ENCODE assay signal across 8 cellular contexts in the genomic region with DNA sequence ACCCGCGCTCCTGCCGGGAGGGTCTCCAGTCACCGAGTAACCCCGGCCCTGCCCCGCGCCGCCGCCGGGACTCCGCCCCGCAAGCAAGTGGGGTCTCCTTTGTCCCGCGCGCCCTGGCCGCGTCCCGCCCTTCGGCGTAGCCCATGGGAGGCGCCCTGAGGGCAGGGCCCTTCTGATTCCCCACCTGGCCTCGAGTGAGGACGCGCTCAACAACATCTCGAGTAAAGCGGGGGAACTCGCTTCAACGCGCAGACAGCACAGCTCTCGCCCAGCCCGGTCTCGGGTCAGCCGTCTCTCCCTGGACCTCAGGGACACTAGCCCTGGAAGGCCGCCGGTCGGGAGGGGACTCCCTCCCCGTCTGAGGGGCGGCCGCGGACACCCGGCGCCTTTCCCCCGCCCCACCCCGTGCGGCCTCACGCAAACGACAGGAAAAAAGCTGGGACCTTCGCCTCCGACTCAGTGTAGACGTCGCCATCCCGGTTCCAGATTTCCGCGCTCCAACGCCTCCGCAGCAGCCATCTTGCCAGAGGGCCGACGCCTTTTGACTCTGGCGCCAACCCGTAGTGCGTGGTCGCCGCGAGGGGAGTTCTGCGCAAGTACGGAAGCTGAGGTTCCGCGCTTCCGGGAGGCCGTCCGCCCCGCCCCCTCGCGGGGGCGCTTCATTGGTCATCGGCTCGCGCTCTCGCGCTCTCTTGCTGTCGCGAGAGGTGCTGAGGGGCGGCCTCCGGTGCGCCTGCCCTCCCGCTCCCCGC. TPM values are rescaled to one million over a fixed set of nuclear protein-coding genes. Genes with fewer than 3 reads are reported as not detected.
DNase-seq lines count a peak whose midpoint lies in the region; ATAC-seq lines count a peak whose summit lies in the region.

No MANE protein-coding gene starts in this region.

- peak; percentile 85 for ATAC-seq in HG03432 (IDR thresholded peaks at IDR 0.05; ENCODE audit: unreplicated experiment)

- DNase-seq in Ammon's horn (ENCODE audit: low spot score) (peak; percentile 85), GM19238 (ENCODE audit: insufficient read length, low spot score) (peak; percentile 92), NCI-H460 (ENCODE audit: extremely low read depth, low read depth) (peak; percentile 91), cerebellar nuclear complex (lab: John Stamatoyannopoulos, UW) (peak; percentile 23 to 67), kidney glomerular epithelial cell (lab: John Stamatoyannopoulos, UW) (peak; percentile 94)
- peak; percentile 96 for DNase-seq in activated CD4-positive, alpha-beta T cell treated with anti-CD3 and anti-CD28 coated beads for 1 hour
- peak; percentile 97 for DNase-seq in stimulated activated CD4-positive, alpha-beta T cell treated with anti-CD3 and anti-CD28 coated beads, Interleukin-15, amount 100 ng/mL, for 24 hours

RNA-seq across cellular contexts. Expression of a gene that starts 0.4 kb away (rescaled TPM):
- 20.6 and 22.6 TPM in 2 replicates for total RNA-seq in NCI-H460 (2014; rRNA removed; shearing (Covaris generic))
- polyA plus RNA-seq in NCI-H460 (2014; cell fraction: nucleus; rRNA removed), result 18.3 and 119 TPM in 2 replicates

RNA-seq across cellular contexts. Expression of a gene that starts 11.2 kb away (rescaled TPM):
- total RNA-seq in NCI-H460 (2014; rRNA removed; shearing (Covaris generic)), result 25.4 and 27.8 TPM in 2 replicates
- polyA plus RNA-seq in NCI-H460 (2014; cell fraction: nucleus; rRNA removed), result 44.5 and 60.4 TPM in 2 replicates

RNA-seq across cellular contexts. Expression of a gene that starts 15.0 kb away (rescaled TPM):
- total RNA-seq in NCI-H460 (2014; rRNA removed; shearing (Covaris generic)), result 16.6 and 20.1 TPM in 2 replicates
- 164 and 186 TPM in 2 replicates for polyA plus RNA-seq in NCI-H460 (2014; cell fraction: nucleus; rRNA removed)

Comparison
In these comparisons a context has a peak if more than half of its experiments do, and no peak if none do; other contexts are left out.
1. Peak in every context shown above with its lines: DNase-seq and ATAC-seq.
2. DNase-seq: peak in every context shown above with its lines; median percentile 97 in stimulated activated CD4-positive, alpha-beta T cell treated with anti-CD3 and anti-CD28 coated beads, Interleukin-15, amount 100 ng/mL, for 24 hours; 96 in activated CD4-positive, alpha-beta T cell treated with anti-CD3 and anti-CD28 coated beads for 1 hour; 94 in kidney glomerular epithelial cell; 92 in GM19238; 91 in NCI-H460; 85 in Ammon's horn; 45 in cerebellar nuclear complex.